8 cellular contexts compared by ENCODE assay signal in the genomic region with DNA sequence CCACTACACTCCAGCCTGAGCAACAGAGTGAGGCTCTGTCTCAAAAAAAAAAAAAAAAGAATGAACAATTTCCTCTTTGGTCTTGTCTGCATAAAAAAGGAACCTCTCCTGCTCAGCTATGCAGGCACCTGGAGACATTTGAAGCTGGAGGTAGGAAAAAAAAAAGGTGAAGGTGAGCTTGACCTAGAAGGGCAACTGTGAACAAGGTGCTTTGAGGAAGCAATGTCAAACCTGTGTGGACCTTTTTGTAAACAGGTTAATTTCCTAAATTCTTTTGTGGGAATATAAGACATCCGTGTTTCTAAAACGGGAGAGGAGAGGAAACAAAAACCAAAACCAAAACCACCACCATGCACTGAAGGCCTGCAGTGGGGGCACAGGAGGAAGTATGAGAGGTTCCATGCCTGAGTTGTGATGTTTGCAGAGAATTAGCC.
DNase-seq lines count a peak whose midpoint lies in the region; ATAC-seq and TF ChIP-seq lines count a peak whose summit lies in the region.

No MANE protein-coding gene starts in this region.

- peaks cover 41% of the 10 kb centered on the region for H3K4me1 ChIP-seq in cardiac muscle cell (ENCODE audit: low read depth)
- H3K4me1 ChIP-seq in tibial nerve, result peaks cover 8 to 89% (median 45%) of the 10 kb centered on the region in 4 donors

- intact Hi-C loops in left cardiac atrium (cut with DNase I) (no loop called here), left colon (cut with DNase I, micrococcal nuclease) (no loop called here)

- H2AFZ ChIP-seq in SU-DHL-6 (ENCODE audit: low read depth, low read length, severe bottlenecking), result no peak overlapping the region

- H3K79me2 ChIP-seq in SU-DHL-6 (ENCODE audit: insufficient read depth, low read length), result peaks cover 100% of the 10 kb centered on the region

- peak overlapping the region; percentile 51 for H3K4me2 ChIP-seq in SU-DHL-6 (ENCODE audit: low read depth, low read length, poor library complexity, severe bottlenecking)

- H3F3A ChIP-seq in SU-DHL-6 (ENCODE audit: insufficient read depth), result peaks cover 49% of the 10 kb centered on the region

- 39 to 42% methylated on average over 2 of the region's 2 CpGs for WGBS in tibial nerve, 2 donors

- DNase-seq in cardiac muscle cell (ENCODE audit: low read depth in 1 of 2, low spot score in 1 of 2) (no peak), left cardiac atrium (no peak), left colon (no peak), tibial nerve (ENCODE audit: low spot score in 2 of 2) (no peak), cerebellar cortex (ENCODE audit: low spot score) (no peak), SK-N-DZ (ENCODE audit: low spot score) (no peak)

- H3K36me3 ChIP-seq in cardiac muscle cell, result no peaks in the 10 kb centered on the region
- H3K36me3 ChIP-seq in SU-DHL-6 (ENCODE audit: low read length), result peaks cover 30% of the 10 kb centered on the region
- H3K36me3 ChIP-seq in tibial nerve, result no peaks in the 10 kb centered on the region

- no peak overlapping the region for H3K9ac ChIP-seq in SU-DHL-6 (ENCODE audit: low read length)

- TF ChIP-seq POLR2A in tibial nerve (IDR thresholded peaks at IDR 0.05), result no peak

- H3K4me3 ChIP-seq in cardiac muscle cell (no peak overlapping the region), SU-DHL-6 (ENCODE audit: insufficient read depth, low read length, poor library complexity, severe bottlenecking) (no peak overlapping the region), tibial nerve (no peak overlapping the region)

- H3K27ac ChIP-seq in cardiac muscle cell (peak overlapping the region; percentile 80), SU-DHL-6 (ENCODE audit: low read depth, low read length) (peak overlapping the region; percentile 54), tibial nerve (peak overlapping the region in 3 of 4 donors; percentile 46 to 88 (median 86))

- no peaks in the 10 kb centered on the region for H3K9me3 ChIP-seq in cardiac muscle cell (ENCODE audit: low read depth)
- H3K9me3 ChIP-seq in SU-DHL-6 (ENCODE audit: insufficient read depth, low read length), result no peaks in the 10 kb centered on the region
- H3K9me3 ChIP-seq in tibial nerve, result no peaks in the 10 kb centered on the region

- ATAC-seq in left cardiac atrium (no peak), left colon (peak; percentile 51), HG03280 (IDR thresholded peaks at IDR 0.05; ENCODE audit: unreplicated experiment) (no peak)

- no peak for TF ChIP-seq CTCF in cardiac muscle cell (IDR thresholded peaks at IDR 0.05; ENCODE audit: low read depth, low read length)
- TF ChIP-seq CTCF in SU-DHL-6 (IDR thresholded peaks at IDR 0.05; ENCODE audit: insufficient read depth, low read length, poor library complexity, severe bottlenecking), result no peak
- TF ChIP-seq CTCF in tibial nerve (IDR thresholded peaks at IDR 0.05), result no peak

- H3K27me3 ChIP-seq in cardiac muscle cell, result no peaks in the 10 kb centered on the region
- no peaks in the 10 kb centered on the region for H3K27me3 ChIP-seq in SU-DHL-6 (ENCODE audit: low read length)
- no peaks in the 10 kb centered on the region for H3K27me3 ChIP-seq in tibial nerve

- no peak for TF ChIP-seq EP300 in tibial nerve (IDR thresholded peaks at IDR 0.05)

- H4K20me1 ChIP-seq in SU-DHL-6 (ENCODE audit: low read depth, low read length), result peaks cover 19% of the 10 kb centered on the region

- no peaks in the 10 kb centered on the region for H3K9me2 ChIP-seq in SU-DHL-6 (replicated peaks; ENCODE audit: insufficient read depth, low read length)
